1 cellular context compared by ENCODE assay signal in the genomic region with DNA sequence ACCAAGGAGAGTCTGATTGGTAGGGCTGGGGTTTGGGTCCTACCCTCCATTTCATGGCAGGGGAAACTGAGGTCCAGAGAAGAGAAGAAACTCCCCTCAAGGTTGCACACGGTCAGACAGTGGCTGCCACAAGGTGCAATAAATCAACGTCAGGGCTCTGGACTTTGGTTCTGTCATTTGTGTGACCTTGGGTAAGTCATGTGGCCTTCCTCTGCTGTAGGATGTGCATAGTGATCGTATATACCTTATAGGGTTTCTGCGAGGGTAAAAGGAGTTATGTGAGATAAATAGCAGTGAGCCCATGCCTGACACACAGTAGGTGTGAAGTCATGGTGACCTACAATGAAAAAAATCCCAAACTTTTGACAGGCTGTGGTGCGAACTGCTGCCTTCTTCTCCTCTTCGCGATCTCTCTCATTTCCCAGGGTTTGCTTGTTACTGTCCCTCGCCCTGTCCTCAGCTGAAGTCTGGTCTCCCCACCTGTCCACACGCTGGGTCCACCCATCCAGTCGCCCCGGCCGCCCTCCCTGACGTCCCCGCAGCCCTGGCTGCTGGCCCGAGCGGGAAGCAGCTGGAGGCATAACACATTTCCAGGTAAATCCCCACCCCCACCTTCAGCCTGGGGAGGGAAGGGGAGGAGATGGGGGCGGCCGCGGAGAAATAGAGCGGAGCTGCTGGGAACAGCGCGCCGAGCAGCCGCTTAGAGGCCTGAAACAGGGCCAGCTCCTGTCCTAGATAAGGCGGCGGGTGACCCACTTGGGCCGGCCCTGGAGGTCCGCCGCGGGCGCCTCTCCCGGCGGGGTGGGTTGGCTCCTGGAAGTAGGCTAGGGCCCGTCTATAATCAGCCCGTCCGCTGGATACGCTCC.
TF ChIP-seq lines count a peak whose summit lies in the region.

No MANE protein-coding gene starts in this region.

TF ChIP-seq in HepG2, 621 proteins besides CTCF, POLR2A, EP300 and RAD21 (continued from another document and continues in another):
- no peak for TF ChIP-seq NFATC3 (CRISPR knock-in tag; IDR thresholded peaks at IDR 0.05)
- TF ChIP-seq TBP (CRISPR knock-in tag; IDR thresholded peaks at IDR 0.05): no peak
- TF ChIP-seq HDAC1 (CRISPR knock-in tag; IDR thresholded peaks at IDR 0.05): peak; percentile 22; the same call in 1 of the 2 replicates
- no peak for TF ChIP-seq BHLHE40 (IDR thresholded peaks at IDR 0.05; ENCODE audit: low read length)
- TF ChIP-seq PLRG1 (conservative IDR thresholded peaks at IDR 0.05): no peak
- TF ChIP-seq FOXJ3 (CRISPR knock-in tag; IDR thresholded peaks at IDR 0.05; ENCODE audit: borderline replicate concordance): no peak
- TF ChIP-seq MEIS1 (CRISPR knock-in tag; IDR thresholded peaks at IDR 0.05; ENCODE audit: borderline replicate concordance): peak; percentile 69; the same call in 1 of the 2 replicates
- no peak for TF ChIP-seq NFYB (CRISPR knock-in tag; IDR thresholded peaks at IDR 0.05)
- TF ChIP-seq ATF7-NPFF (CRISPR knock-in tag; IDR thresholded peaks at IDR 0.05; ENCODE audit: low read depth): no peak
- no peak for TF ChIP-seq ZFP90 (CRISPR knock-in tag; IDR thresholded peaks at IDR 0.05; ENCODE audit: borderline replicate concordance)
- TF ChIP-seq, protein P1, sequence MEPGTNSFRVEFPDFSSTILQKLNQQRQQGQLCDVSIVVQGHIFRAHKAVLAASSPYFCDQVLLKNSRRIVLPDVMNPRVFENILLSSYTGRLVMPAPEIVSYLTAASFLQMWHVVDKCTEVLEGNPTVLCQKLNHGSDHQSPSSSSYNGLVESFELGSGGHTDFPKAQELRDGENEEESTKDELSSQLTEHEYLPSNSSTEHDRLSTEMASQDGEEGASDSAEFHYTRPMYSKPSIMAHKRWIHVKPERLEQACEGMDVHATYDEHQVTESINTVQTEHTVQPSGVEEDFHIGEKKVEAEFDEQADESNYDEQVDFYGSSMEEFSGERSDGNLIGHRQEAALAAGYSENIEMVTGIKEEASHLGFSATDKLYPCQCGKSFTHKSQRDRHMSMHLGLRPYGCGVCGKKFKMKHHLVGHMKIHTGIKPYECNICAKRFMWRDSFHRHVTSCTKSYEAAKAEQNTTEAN (CRISPR knock-in tag; conservative IDR thresholded peaks at IDR 0.05): no peak
- no peak for TF ChIP-seq ZKSCAN5 (CRISPR knock-in tag; IDR thresholded peaks at IDR 0.05)
- no peak; the same call in 1 of the 2 replicates for TF ChIP-seq DMAP1 (CRISPR knock-in tag; IDR thresholded peaks at IDR 0.05)
- TF ChIP-seq ZNF792 (CRISPR knock-in tag; IDR thresholded peaks at IDR 0.05): no peak
- no peak for TF ChIP-seq HOXA7 (CRISPR knock-in tag; IDR thresholded peaks at IDR 0.05)
- TF ChIP-seq FOXA1 (IDR thresholded peaks at IDR 0.05): no peak
- no peak for TF ChIP-seq FOXA1 (CRISPR knock-in tag; IDR thresholded peaks at IDR 0.05)
- TF ChIP-seq ZNF772 (CRISPR knock-in tag; IDR thresholded peaks at IDR 0.05): no peak
- TF ChIP-seq, protein P2, sequence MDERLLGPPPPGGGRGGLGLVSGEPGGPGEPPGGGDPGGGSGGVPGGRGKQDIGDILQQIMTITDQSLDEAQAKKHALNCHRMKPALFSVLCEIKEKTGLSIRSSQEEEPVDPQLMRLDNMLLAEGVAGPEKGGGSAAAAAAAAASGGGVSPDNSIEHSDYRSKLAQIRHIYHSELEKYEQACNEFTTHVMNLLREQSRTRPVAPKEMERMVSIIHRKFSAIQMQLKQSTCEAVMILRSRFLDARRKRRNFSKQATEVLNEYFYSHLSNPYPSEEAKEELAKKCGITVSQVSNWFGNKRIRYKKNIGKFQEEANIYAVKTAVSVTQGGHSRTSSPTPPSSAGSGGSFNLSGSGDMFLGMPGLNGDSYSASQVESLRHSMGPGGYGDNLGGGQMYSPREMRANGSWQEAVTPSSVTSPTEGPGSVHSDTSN (CRISPR knock-in tag; IDR thresholded peaks at IDR 0.05): peak; percentile 78
- TF ChIP-seq MED1 (CRISPR knock-in tag; IDR thresholded peaks at IDR 0.05): no peak; the same call in 1 of the 2 replicates
- no peak for TF ChIP-seq PRMT3 (CRISPR knock-in tag; IDR thresholded peaks at IDR 0.05; ENCODE audit: borderline replicate concordance, low read depth)
- TF ChIP-seq FIP1L1 (IDR thresholded peaks at IDR 0.05; ENCODE audit: borderline replicate concordance, insufficient read depth, low read depth, low read length): no peak
- TF ChIP-seq EZH2 (conservative IDR thresholded peaks at IDR 0.05; ENCODE audit: low read depth, low read length): no peak
- TF ChIP-seq, protein P3, sequence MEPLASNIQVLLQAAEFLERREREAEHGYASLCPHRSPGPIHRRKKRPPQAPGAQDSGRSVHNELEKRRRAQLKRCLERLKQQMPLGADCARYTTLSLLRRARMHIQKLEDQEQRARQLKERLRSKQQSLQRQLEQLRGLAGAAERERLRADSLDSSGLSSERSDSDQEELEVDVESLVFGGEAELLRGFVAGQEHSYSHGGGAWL (CRISPR knock-in tag; IDR thresholded peaks at IDR 0.05): no peak
- TF ChIP-seq, protein P4, sequence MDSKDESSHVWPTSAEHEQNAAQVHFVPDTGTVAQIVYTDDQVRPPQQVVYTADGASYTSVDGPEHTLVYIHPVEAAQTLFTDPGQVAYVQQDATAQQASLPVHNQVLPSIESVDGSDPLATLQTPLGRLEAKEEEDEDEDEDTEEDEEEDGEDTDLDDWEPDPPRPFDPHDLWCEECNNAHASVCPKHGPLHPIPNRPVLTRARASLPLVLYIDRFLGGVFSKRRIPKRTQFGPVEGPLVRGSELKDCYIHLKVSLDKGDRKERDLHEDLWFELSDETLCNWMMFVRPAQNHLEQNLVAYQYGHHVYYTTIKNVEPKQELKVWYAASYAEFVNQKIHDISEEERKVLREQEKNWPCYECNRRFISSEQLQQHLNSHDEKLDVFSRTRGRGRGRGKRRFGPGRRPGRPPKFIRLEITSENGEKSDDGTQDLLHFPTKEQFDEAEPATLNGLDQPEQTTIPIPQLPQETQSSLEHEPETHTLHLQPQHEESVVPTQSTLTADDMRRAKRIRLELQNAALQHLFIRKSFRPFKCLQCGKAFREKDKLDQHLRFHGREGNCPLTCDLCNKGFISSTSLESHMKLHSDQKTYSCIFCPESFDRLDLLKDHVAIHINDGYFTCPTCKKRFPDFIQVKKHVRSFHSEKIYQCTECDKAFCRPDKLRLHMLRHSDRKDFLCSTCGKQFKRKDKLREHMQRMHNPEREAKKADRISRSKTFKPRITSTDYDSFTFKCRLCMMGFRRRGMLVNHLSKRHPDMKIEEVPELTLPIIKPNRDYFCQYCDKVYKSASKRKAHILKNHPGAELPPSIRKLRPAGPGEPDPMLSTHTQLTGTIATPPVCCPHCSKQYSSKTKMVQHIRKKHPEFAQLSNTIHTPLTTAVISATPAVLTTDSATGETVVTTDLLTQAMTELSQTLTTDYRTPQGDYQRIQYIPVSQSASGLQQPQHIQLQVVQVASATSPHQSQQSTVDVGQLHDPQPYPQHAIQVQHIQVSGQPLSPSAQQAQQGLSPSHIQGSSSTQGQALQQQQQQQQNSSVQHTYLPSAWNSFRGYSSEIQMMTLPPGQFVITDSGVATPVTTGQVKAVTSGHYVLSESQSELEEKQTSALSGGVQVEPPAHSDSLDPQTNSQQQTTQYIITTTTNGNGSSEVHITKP (CRISPR knock-in tag; IDR thresholded peaks at IDR 0.05; ENCODE audit: low read depth): no peak
- TF ChIP-seq BRD4 (CRISPR knock-in tag; IDR thresholded peaks at IDR 0.05): no peak
- no peak for TF ChIP-seq RBAK (CRISPR knock-in tag; IDR thresholded peaks at IDR 0.05)
- no peak for TF ChIP-seq ZNF326 (CRISPR knock-in tag; IDR thresholded peaks at IDR 0.05; ENCODE audit: borderline replicate concordance)
- TF ChIP-seq GABPA (IDR thresholded peaks at IDR 0.05; ENCODE audit: low read depth, low read length): no peak
- TF ChIP-seq GABPA (CRISPR knock-in tag; IDR thresholded peaks at IDR 0.05; ENCODE audit: low read depth): no peak
- no peak for TF ChIP-seq SP140L (CRISPR knock-in tag; IDR thresholded peaks at IDR 0.05; ENCODE audit: borderline replicate concordance)
- TF ChIP-seq PCBP1 (IDR thresholded peaks at IDR 0.05; ENCODE audit: borderline replicate concordance, low read depth, low read length): no peak
- TF ChIP-seq MAFF (IDR thresholded peaks at IDR 0.05; ENCODE audit: low read depth, low read length): no peak
- TF ChIP-seq NR1H2 (CRISPR knock-in tag; IDR thresholded peaks at IDR 0.05; ENCODE audit: borderline replicate concordance, low read depth): no peak
- TF ChIP-seq JDP2 (CRISPR knock-in tag; IDR thresholded peaks at IDR 0.05; ENCODE audit: borderline replicate concordance): no peak; the same call in 1 of the 2 replicates
- peak; percentile 38; the same call in 1 of the 2 replicates for TF ChIP-seq RBFOX2 (IDR thresholded peaks at IDR 0.05; ENCODE audit: low read depth, low read length)
- TF ChIP-seq ZNF577 (CRISPR knock-in tag; IDR thresholded peaks at IDR 0.05; ENCODE audit: borderline replicate concordance, low read depth): no peak
- no peak for TF ChIP-seq POLR2AphosphoS5 (IDR thresholded peaks at IDR 0.05; ENCODE audit: low read depth, low read length)
- TF ChIP-seq ZNF446 (CRISPR knock-in tag; IDR thresholded peaks at IDR 0.05): no peak
- no peak for TF ChIP-seq ZNF788 (CRISPR knock-in tag; IDR thresholded peaks at IDR 0.05; ENCODE audit: borderline replicate concordance)
- no peak for TF ChIP-seq ELF1 (CRISPR knock-in tag; IDR thresholded peaks at IDR 0.05)
- no peak for TF ChIP-seq REL (CRISPR knock-in tag; conservative IDR thresholded peaks at IDR 0.05)
- TF ChIP-seq SMAD3 (CRISPR knock-in tag; IDR thresholded peaks at IDR 0.05): no peak
- no peak for TF ChIP-seq SRSF4 (IDR thresholded peaks at IDR 0.05; ENCODE audit: low read depth, low read length, poor library complexity, severe bottlenecking)
- TF ChIP-seq, protein P5, sequence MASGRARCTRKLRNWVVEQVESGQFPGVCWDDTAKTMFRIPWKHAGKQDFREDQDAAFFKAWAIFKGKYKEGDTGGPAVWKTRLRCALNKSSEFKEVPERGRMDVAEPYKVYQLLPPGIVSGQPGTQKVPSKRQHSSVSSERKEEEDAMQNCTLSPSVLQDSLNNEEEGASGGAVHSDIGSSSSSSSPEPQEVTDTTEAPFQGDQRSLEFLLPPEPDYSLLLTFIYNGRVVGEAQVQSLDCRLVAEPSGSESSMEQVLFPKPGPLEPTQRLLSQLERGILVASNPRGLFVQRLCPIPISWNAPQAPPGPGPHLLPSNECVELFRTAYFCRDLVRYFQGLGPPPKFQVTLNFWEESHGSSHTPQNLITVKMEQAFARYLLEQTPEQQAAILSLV (CRISPR knock-in tag; IDR thresholded peaks at IDR 0.05; ENCODE audit: borderline replicate concordance): no peak
- no peak for TF ChIP-seq FOXA3 (CRISPR knock-in tag; IDR thresholded peaks at IDR 0.05)
- TF ChIP-seq SOX6 (IDR thresholded peaks at IDR 0.05): no peak
- TF ChIP-seq SOX6 (CRISPR knock-in tag; IDR thresholded peaks at IDR 0.05): no peak
- TF ChIP-seq PAX8 (CRISPR knock-in tag; IDR thresholded peaks at IDR 0.05; ENCODE audit: borderline replicate concordance): no peak
- no peak for TF ChIP-seq STAT5B (CRISPR knock-in tag; IDR thresholded peaks at IDR 0.05)
- no peak for TF ChIP-seq ZNF333 (CRISPR knock-in tag; IDR thresholded peaks at IDR 0.05; ENCODE audit: borderline replicate concordance)
- TF ChIP-seq, protein P6, sequence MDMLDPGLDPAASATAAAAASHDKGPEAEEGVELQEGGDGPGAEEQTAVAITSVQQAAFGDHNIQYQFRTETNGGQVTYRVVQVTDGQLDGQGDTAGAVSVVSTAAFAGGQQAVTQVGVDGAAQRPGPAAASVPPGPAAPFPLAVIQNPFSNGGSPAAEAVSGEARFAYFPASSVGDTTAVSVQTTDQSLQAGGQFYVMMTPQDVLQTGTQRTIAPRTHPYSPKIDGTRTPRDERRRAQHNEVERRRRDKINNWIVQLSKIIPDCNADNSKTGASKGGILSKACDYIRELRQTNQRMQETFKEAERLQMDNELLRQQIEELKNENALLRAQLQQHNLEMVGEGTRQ (IDR thresholded peaks at IDR 0.05; ENCODE audit: low read depth, low read length): no peak
- TF ChIP-seq, protein P6 (CRISPR knock-in tag; IDR thresholded peaks at IDR 0.05; ENCODE audit: borderline replicate concordance): no peak; the same call in 1 of the 2 replicates
- peak; percentile 66 for TF ChIP-seq ZNF605 (CRISPR knock-in tag; IDR thresholded peaks at IDR 0.05)
- TF ChIP-seq CCAR2 (optimal IDR thresholded peaks at IDR 0.05; ENCODE audit: low read depth, low read length): no peak
- TF ChIP-seq IRF2 (CRISPR knock-in tag; IDR thresholded peaks at IDR 0.05): no peak
- TF ChIP-seq, protein P7, sequence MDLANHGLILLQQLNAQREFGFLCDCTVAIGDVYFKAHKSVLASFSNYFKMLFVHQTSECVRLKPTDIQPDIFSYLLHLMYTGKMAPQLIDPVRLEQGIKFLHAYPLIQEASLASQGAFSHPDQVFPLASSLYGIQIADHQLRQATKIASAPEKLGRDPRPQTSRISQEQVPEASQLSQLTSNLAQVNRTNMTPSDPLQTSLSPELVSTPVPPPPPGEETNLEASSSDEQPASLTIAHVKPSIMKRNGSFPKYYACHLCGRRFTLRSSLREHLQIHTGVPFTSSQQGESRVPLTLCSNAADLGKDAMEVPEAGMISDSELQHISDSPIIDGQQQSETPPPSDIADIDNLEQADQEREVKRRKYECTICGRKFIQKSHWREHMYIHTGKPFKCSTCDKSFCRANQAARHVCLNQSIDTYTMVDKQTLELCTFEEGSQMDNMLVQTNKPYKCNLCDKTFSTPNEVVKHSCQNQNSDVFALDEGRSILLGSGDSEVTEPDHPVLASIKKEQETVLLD (CRISPR knock-in tag; IDR thresholded peaks at IDR 0.05; ENCODE audit: low read depth): no peak
- no peak; the same call in 1 of the 2 replicates for TF ChIP-seq NCOA2 (CRISPR knock-in tag; IDR thresholded peaks at IDR 0.05)
- no peak for TF ChIP-seq RXRA (CRISPR knock-in tag; IDR thresholded peaks at IDR 0.05)
- TF ChIP-seq ZNF761 (CRISPR knock-in tag; conservative IDR thresholded peaks at IDR 0.05): no peak
- no peak for TF ChIP-seq ZNF562 (CRISPR knock-in tag; IDR thresholded peaks at IDR 0.05; ENCODE audit: borderline replicate concordance)
- peak; percentile 22; the same call in 1 of the 2 replicates for TF ChIP-seq CREM (IDR thresholded peaks at IDR 0.05)
- TF ChIP-seq CREM (CRISPR knock-in tag; IDR thresholded peaks at IDR 0.05): no peak
- TF ChIP-seq, protein P8, sequence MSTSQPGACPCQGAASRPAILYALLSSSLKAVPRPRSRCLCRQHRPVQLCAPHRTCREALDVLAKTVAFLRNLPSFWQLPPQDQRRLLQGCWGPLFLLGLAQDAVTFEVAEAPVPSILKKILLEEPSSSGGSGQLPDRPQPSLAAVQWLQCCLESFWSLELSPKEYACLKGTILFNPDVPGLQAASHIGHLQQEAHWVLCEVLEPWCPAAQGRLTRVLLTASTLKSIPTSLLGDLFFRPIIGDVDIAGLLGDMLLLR (CRISPR knock-in tag; IDR thresholded peaks at IDR 0.05): no peak
- no peak for TF ChIP-seq CAMTA2 (CRISPR knock-in tag; IDR thresholded peaks at IDR 0.05; ENCODE audit: borderline replicate concordance)
- no peak for TF ChIP-seq NCOA5 (CRISPR knock-in tag; IDR thresholded peaks at IDR 0.05)
- TF ChIP-seq ARNTL (CRISPR knock-in tag; IDR thresholded peaks at IDR 0.05): no peak
- TF ChIP-seq ZNF430 (CRISPR knock-in tag; IDR thresholded peaks at IDR 0.05): no peak
- TF ChIP-seq SP4 (CRISPR knock-in tag; IDR thresholded peaks at IDR 0.05): peak; percentile 64
